Comparison of ENCODE assay signal across 1 cellular context in the genomic region with DNA sequence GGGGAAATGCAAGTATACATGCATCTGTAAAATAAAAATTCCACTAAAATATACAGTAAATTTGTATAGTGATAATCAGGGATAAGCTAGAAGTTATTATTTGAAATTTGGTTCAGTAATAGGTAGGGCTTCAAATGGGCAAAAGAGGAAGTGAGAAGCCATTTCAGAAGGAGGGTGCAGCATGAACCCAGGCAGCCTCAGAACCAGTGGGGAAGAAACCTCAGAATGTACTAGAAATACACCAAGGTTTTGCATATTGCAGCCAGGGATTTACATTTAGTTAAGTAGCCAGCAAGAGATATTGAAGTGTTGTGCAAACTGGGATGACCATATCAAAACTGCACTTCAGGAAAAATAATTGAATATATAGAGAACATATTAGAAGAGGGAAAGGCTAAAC.
TF ChIP-seq lines count a peak whose summit lies in the region.

No MANE protein-coding gene starts in this region.

TF ChIP-seq in GM12878, 131 proteins besides CTCF, POLR2A, EP300 and RAD21 (continued from another document):
- TF ChIP-seq, protein P1, sequence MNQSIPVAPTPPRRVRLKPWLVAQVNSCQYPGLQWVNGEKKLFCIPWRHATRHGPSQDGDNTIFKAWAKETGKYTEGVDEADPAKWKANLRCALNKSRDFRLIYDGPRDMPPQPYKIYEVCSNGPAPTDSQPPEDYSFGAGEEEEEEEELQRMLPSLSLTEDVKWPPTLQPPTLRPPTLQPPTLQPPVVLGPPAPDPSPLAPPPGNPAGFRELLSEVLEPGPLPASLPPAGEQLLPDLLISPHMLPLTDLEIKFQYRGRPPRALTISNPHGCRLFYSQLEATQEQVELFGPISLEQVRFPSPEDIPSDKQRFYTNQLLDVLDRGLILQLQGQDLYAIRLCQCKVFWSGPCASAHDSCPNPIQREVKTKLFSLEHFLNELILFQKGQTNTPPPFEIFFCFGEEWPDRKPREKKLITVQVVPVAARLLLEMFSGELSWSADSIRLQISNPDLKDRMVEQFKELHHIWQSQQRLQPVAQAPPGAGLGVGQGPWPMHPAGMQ (IDR thresholded peaks at IDR 0.05; ENCODE audit: borderline replicate concordance), result no peak
- no peak for TF ChIP-seq DPF2 (IDR thresholded peaks at IDR 0.05)
- no peak for TF ChIP-seq CBFB (IDR thresholded peaks at IDR 0.05; ENCODE audit: low read depth)
- TF ChIP-seq, protein P2, sequence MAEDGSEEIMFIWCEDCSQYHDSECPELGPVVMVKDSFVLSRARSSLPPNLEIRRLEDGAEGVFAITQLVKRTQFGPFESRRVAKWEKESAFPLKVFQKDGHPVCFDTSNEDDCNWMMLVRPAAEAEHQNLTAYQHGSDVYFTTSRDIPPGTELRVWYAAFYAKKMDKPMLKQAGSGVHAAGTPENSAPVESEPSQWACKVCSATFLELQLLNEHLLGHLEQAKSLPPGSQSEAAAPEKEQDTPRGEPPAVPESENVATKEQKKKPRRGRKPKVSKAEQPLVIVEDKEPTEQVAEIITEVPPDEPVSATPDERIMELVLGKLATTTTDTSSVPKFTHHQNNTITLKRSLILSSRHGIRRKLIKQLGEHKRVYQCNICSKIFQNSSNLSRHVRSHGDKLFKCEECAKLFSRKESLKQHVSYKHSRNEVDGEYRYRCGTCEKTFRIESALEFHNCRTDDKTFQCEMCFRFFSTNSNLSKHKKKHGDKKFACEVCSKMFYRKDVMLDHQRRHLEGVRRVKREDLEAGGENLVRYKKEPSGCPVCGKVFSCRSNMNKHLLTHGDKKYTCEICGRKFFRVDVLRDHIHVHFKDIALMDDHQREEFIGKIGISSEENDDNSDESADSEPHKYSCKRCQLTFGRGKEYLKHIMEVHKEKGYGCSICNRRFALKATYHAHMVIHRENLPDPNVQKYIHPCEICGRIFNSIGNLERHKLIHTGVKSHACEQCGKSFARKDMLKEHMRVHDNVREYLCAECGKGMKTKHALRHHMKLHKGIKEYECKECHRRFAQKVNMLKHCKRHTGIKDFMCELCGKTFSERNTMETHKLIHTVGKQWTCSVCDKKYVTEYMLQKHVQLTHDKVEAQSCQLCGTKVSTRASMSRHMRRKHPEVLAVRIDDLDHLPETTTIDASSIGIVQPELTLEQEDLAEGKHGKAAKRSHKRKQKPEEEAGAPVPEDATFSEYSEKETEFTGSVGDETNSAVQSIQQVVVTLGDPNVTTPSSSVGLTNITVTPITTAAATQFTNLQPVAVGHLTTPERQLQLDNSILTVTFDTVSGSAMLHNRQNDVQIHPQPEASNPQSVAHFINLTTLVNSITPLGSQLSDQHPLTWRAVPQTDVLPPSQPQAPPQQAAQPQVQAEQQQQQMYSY (CRISPR knock-in tag; IDR thresholded peaks at IDR 0.05), result no peak
- TF ChIP-seq MEF2B (IDR thresholded peaks at IDR 0.05; ENCODE audit: partially characterized antibody, poor library complexity, severe bottlenecking), result peak; percentile 48
- no peak for TF ChIP-seq TCF3 (IDR thresholded peaks at IDR 0.05; ENCODE audit: borderline replicate concordance, insufficient read depth, low read depth, low read length)
- peak; percentile 92 for TF ChIP-seq POU2F2 (IDR thresholded peaks at IDR 0.05; ENCODE audit: borderline replicate concordance, low read depth, low read length)
- TF ChIP-seq KLF5 (IDR thresholded peaks at IDR 0.05; ENCODE audit: partially characterized antibody), result no peak
- TF ChIP-seq IKZF1 (conservative IDR thresholded peaks at IDR 0.05), result 0 out of 2 replicates have a peak, but pooled peaks have one; percentile 11
- no peak for TF ChIP-seq SP1 (IDR thresholded peaks at IDR 0.05; ENCODE audit: low read depth, low read length)
- peak; percentile 92 for TF ChIP-seq SPI1 (IDR thresholded peaks at IDR 0.05; ENCODE audit: borderline replicate concordance, insufficient read depth, low read depth, low read length)
- no peak for TF ChIP-seq SIN3A (IDR thresholded peaks at IDR 0.05; ENCODE audit: low read depth, low read length)
- TF ChIP-seq MEF2A (IDR thresholded peaks at IDR 0.05; ENCODE audit: insufficient read depth, low read depth, low read length), result peak; percentile 54; the same call in 1 of the 2 replicates
- TF ChIP-seq NFYA (IDR thresholded peaks at IDR 0.05; ENCODE audit: borderline replicate concordance, low read depth, low read length), result no peak
- TF ChIP-seq, protein P3, sequence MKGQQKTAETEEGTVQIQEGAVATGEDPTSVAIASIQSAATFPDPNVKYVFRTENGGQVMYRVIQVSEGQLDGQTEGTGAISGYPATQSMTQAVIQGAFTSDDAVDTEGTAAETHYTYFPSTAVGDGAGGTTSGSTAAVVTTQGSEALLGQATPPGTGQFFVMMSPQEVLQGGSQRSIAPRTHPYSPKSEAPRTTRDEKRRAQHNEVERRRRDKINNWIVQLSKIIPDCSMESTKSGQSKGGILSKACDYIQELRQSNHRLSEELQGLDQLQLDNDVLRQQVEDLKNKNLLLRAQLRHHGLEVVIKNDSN (IDR thresholded peaks at IDR 0.05; ENCODE audit: borderline replicate concordance, extremely low read length, insufficient read depth, low read depth, low read length), result no peak
- TF ChIP-seq NR2C2 (IDR thresholded peaks at IDR 0.05; ENCODE audit: borderline replicate concordance, control insufficient read depth, insufficient read length, low read depth), result no peak
- TF ChIP-seq, protein P4, sequence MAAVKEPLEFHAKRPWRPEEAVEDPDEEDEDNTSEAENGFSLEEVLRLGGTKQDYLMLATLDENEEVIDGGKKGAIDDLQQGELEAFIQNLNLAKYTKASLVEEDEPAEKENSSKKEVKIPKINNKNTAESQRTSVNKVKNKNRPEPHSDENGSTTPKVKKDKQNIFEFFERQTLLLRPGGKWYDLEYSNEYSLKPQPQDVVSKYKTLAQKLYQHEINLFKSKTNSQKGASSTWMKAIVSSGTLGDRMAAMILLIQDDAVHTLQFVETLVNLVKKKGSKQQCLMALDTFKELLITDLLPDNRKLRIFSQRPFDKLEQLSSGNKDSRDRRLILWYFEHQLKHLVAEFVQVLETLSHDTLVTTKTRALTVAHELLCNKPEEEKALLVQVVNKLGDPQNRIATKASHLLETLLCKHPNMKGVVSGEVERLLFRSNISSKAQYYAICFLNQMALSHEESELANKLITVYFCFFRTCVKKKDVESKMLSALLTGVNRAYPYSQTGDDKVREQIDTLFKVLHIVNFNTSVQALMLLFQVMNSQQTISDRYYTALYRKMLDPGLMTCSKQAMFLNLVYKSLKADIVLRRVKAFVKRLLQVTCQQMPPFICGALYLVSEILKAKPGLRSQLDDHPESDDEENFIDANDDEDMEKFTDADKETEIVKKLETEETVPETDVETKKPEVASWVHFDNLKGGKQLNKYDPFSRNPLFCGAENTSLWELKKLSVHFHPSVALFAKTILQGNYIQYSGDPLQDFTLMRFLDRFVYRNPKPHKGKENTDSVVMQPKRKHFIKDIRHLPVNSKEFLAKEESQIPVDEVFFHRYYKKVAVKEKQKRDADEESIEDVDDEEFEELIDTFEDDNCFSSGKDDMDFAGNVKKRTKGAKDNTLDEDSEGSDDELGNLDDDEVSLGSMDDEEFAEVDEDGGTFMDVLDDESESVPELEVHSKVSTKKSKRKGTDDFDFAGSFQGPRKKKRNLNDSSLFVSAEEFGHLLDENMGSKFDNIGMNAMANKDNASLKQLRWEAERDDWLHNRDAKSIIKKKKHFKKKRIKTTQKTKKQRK (IDR thresholded peaks at IDR 0.05; ENCODE audit: low read depth, low read length), result no peak
- no peak for TF ChIP-seq HDGF (IDR thresholded peaks at IDR 0.05)
- TF ChIP-seq IKZF2 (IDR thresholded peaks at IDR 0.05), result no peak
- TF ChIP-seq ZNF207 (IDR thresholded peaks at IDR 0.05; ENCODE audit: borderline replicate concordance), result no peak
- TF ChIP-seq, protein P5, sequence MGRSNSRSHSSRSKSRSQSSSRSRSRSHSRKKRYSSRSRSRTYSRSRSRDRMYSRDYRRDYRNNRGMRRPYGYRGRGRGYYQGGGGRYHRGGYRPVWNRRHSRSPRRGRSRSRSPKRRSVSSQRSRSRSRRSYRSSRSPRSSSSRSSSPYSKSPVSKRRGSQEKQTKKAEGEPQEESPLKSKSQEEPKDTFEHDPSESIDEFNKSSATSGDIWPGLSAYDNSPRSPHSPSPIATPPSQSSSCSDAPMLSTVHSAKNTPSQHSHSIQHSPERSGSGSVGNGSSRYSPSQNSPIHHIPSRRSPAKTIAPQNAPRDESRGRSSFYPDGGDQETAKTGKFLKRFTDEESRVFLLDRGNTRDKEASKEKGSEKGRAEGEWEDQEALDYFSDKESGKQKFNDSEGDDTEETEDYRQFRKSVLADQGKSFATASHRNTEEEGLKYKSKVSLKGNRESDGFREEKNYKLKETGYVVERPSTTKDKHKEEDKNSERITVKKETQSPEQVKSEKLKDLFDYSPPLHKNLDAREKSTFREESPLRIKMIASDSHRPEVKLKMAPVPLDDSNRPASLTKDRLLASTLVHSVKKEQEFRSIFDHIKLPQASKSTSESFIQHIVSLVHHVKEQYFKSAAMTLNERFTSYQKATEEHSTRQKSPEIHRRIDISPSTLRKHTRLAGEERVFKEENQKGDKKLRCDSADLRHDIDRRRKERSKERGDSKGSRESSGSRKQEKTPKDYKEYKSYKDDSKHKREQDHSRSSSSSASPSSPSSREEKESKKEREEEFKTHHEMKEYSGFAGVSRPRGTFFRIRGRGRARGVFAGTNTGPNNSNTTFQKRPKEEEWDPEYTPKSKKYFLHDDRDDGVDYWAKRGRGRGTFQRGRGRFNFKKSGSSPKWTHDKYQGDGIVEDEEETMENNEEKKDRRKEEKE (IDR thresholded peaks at IDR 0.05), result no peak
- no peak for TF ChIP-seq CHD2 (IDR thresholded peaks at IDR 0.05; ENCODE audit: borderline replicate concordance, low read depth, low read length)
- no peak for TF ChIP-seq RCOR1 (conservative IDR thresholded peaks at IDR 0.05; ENCODE audit: low read depth, low read length)
- no peak for TF ChIP-seq PAX8 (IDR thresholded peaks at IDR 0.05)
- TF ChIP-seq BACH1 (IDR thresholded peaks at IDR 0.05; ENCODE audit: borderline replicate concordance), result no peak
- no peak for TF ChIP-seq POLR2AphosphoS2 (IDR thresholded peaks at IDR 0.05; ENCODE audit: low read depth, low read length)
- no peak for TF ChIP-seq FOS (IDR thresholded peaks at IDR 0.05; ENCODE audit: borderline replicate concordance, extremely low read depth, insufficient read length)
- peak; percentile 20; the same call in 1 of the 2 replicates for TF ChIP-seq NFIC (IDR thresholded peaks at IDR 0.05; ENCODE audit: low read depth, low read length)
- no peak for TF ChIP-seq MTA2 (IDR thresholded peaks at IDR 0.05; ENCODE audit: low read depth)
- peak; percentile 86 for TF ChIP-seq RUNX3 (IDR thresholded peaks at IDR 0.05; ENCODE audit: low read length)
- TF ChIP-seq MXI1 (IDR thresholded peaks at IDR 0.05; ENCODE audit: low read depth, low read length), result no peak
TF ChIP-seq in GM12878: peak in this region for 9.
